ENCODE assay signal across 10 cellular contexts in the genomic region with DNA sequence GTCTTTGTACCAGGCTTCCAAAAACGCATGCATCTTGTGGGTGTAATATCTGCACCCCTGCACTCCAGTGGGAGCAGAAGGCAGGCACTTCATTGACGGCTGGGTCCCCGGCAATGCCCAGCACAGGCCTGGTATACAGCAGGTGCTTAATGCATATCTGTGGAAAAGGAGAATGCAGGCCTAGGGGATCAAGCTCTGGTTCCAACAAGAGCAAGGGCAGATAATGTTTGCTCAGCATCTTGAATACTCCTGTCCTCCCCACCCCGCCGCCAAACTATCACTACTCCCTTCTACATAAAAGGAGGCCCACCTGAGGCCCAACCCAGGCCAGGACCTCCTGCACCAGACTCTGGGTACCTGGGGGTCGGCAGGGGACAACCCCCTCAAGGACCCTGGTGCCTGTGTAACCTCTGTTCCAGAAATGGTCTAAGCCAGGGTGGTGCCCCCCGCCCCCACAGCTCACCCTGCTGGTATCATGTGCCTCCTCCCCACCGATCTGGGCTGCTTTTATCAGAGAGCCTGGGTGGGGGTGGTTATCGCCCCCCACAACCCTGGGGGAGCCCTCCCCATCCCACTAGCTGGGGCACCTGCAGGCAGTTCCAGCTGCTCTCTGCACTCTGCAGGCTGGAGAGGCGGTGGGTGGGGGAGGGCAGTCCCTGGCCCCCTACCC. TPM values are rescaled to one million over a fixed set of nuclear protein-coding genes. Genes with fewer than 3 reads are reported as not detected.
A peak's percentile ranks its signal among the peaks of the same experiment; 100 is the strongest.
DNase-seq lines count a peak whose midpoint lies in the region; ATAC-seq, FAIRE-seq and TF ChIP-seq lines count a peak whose summit lies in the region.
"Had no signal": no experiment of that assay in that cellular context is flagged by ENCODE, and none has a peak within 500 bp of the region (broad histone marks: within the 10 kb centered on the region; RNA-seq: fewer than 3 reads in every experiment).

No MANE protein-coding gene starts in this region.

- TF ChIP-seq POLR2A in A549 (IDR thresholded peaks at IDR 0.05; ENCODE audit: low read length) = no peak

- H3K4me1 ChIP-seq in A549 (peaks cover 75% of the 10 kb centered on the region), mucosa of rectum (ENCODE audit: control insufficient read depth in 2 of 2, insufficient read depth in 2 of 2, low read length in 2 of 2) (peaks cover 73 to 83% of the 10 kb centered on the region in 2 donors)

- H3K4me2 ChIP-seq in A549 = peak overlapping the region; percentile 99

- POLR2A ChIA-PET in A549 (lab: Yijun Ruan, JAX) = no interaction called here

- H3K4me3 Mint-ChIP-seq in activated naive CD8-positive, alpha-beta T cell treated with anti-CD3 and anti-CD28 coated beads, Interleukin-2, amount 50 U/mL, for 24 hours = peak overlapping the region; percentile 67

- no peak for TF ChIP-seq EP300 in A549 (IDR thresholded peaks at IDR 0.05)

- no peak overlapping the region for H3K27ac Mint-ChIP-seq in activated naive CD8-positive, alpha-beta T cell treated with anti-CD3 and anti-CD28 coated beads, Interleukin-2, amount 50 U/mL, for 24 hours

- H3K4me3 ChIP-seq in A549 (no peak overlapping the region), HL-60 (replicated peaks; ENCODE audit: insufficient read depth, low read length) (no peak overlapping the region; the same call in 1 of the 2 replicates), mucosa of rectum (ENCODE audit: low read length in 2 of 2) (peak overlapping the region; percentile 46 to 60)

- no peaks in the 10 kb centered on the region for H3K36me3 ChIP-seq in mucosa of rectum (ENCODE audit: control insufficient read depth in 2 of 2, insufficient read depth in 2 of 2, low read length in 2 of 2)

- ATAC-seq in A549 (no peak), HG03457 (IDR thresholded peaks at IDR 0.05; ENCODE audit: unreplicated experiment) (no peak)
- no peak for ATAC-seq in activated naive CD8-positive, alpha-beta T cell treated with anti-CD3 and anti-CD28 coated beads, Interleukin-2, amount 50 U/mL, for 24 hours
- ATAC-seq: PC-3 had no signal

- H3K27ac ChIP-seq in A549 = peak overlapping the region; percentile 99 to 100
- peak overlapping the region; percentile 99 for H3K27ac ChIP-seq in HL-60 (replicated peaks)
- H3K27ac ChIP-seq in mucosa of rectum (ENCODE audit: low read depth in 2 of 2, low read length in 2 of 2) = peak overlapping the region; percentile 98 to 99

- WGBS in A549 (ENCODE audit: missing lambda C conversion rate) = 55% methylated on average over 6 of the region's 10 CpGs

- H3K9me3 Mint-ChIP-seq in activated naive CD8-positive, alpha-beta T cell treated with anti-CD3 and anti-CD28 coated beads, Interleukin-2, amount 50 U/mL, for 24 hours = no peaks in the 10 kb centered on the region

- CTCF ChIA-PET in A549 (lab: Yijun Ruan, JAX) = interaction anchor here (0.6 to 2.9 kb wide), 5 partner anchors 9 to 207 kb away, joined by 3 to 12 read pairs (median 3); no protein-coding TSS in a partner anchor

- no peak for TF ChIP-seq RAD21 in A549 (conservative IDR thresholded peaks at IDR 0.05 in 1 of 2, IDR thresholded peaks at IDR 0.05 in 1 of 2)

- H3K9me3 ChIP-seq in A549 (no peaks in the 10 kb centered on the region), mucosa of rectum (ENCODE audit: control insufficient read depth in 2 of 2, low read length in 2 of 2) (no peaks in the 10 kb centered on the region)

- peaks cover 6% of the 10 kb centered on the region for H3K36me3 Mint-ChIP-seq in activated naive CD8-positive, alpha-beta T cell treated with anti-CD3 and anti-CD28 coated beads, Interleukin-2, amount 50 U/mL, for 24 hours (ENCODE audit: low read depth)

- DNase-seq in A549 (ENCODE audit: low read depth in 1 of 2, low spot score in 1 of 2) = no peak
- DNase-seq in HL-60 (ENCODE audit: low read depth in 1 of 2, low spot score in 1 of 2) = no peak
- no peak for DNase-seq in activated naive CD8-positive, alpha-beta T cell treated with anti-CD3 and anti-CD28 coated beads, Interleukin-2, amount 50 U/mL, for 24 hours
- DNase-seq in superior temporal gyrus (ENCODE audit: extremely low spot score) = no peak
- DNase-seq in NCI-H748 (lab: John Stamatoyannopoulos, UW; ENCODE audit: unreplicated experiment) = no peak
- no peak for DNase-seq in NCI-H82 (lab: John Stamatoyannopoulos, UW)
- DNase-seq: effector CD8-positive, alpha-beta T cell; PC-3 had no signal

- TF ChIP-seq CTCF in A549 (IDR thresholded peaks at IDR 0.05) = no peak
- TF ChIP-seq CTCF in HL-60 (IDR thresholded peaks at IDR 0.05; ENCODE audit: insufficient read depth, low read length) = no peak

- no peaks in the 10 kb centered on the region for H3K27me3 ChIP-seq in HL-60 (ENCODE audit: insufficient read depth, poor library complexity, severe bottlenecking)
- H3K27me3 ChIP-seq in mucosa of rectum (ENCODE audit: control insufficient read depth in 2 of 2, insufficient read depth in 2 of 2, low read length in 2 of 2) = no peaks in the 10 kb centered on the region

- H3K9ac ChIP-seq in mucosa of rectum (ENCODE audit: low read depth in 1 of 2, low read length in 2 of 2) = peak overlapping the region; percentile 74 to 77

- H3K4me1 Mint-ChIP-seq in activated naive CD8-positive, alpha-beta T cell treated with anti-CD3 and anti-CD28 coated beads, Interleukin-2, amount 50 U/mL, for 24 hours = peaks cover 47% of the 10 kb centered on the region

- FAIRE-seq in A549 (lab: Jason Lieb, UNC) = no peak

- H3K27me3 Mint-ChIP-seq in activated naive CD8-positive, alpha-beta T cell treated with anti-CD3 and anti-CD28 coated beads, Interleukin-2, amount 50 U/mL, for 24 hours = no peaks in the 10 kb centered on the region

TF ChIP-seq in A549, 52 proteins besides CTCF, POLR2A, EP300 and RAD21:
- no peak for TF ChIP-seq ZC3H11A (IDR thresholded peaks at IDR 0.05)
TF ChIP-seq in A549: peak in this region for 0.

RNA-seq across cellular contexts. Expression of a gene that starts 4.8 kb away (rescaled TPM):
- 4.1 and 5.8 TPM in 2 replicates for polyA plus RNA-seq in A549 (2011; rRNA removed)
- polyA plus RNA-seq in A549 (2012; cell fraction: cytosol; rRNA removed) = 22.9 and 43.9 TPM in 2 replicates
- 36.5 and 74.1 TPM in 2 replicates for polyA plus RNA-seq in A549 (2012; cell fraction: nucleus; rRNA removed)
- polyA plus RNA-seq in A549 (2017; fragmentation: RNase III; extraction: RNeasy Plus Mini Kit Qiagen cat#74134 plus additional on column Dnase treatment) = 23.9 to 28.0 TPM (median 25.7 TPM) in 3 replicates
- 2.7 and 4.3 TPM in 2 replicates for polyA minus RNA-seq in A549 (2011; rRNA and poly(A)+ RNA removed)

RNA-seq across cellular contexts. Expression of a gene that starts 10.3 kb away (rescaled TPM):
- polyA plus RNA-seq in A549 (2011; rRNA removed) (5.6 and 7.3 TPM in 2 replicates), A549 (2017; fragmentation: RNase III; extraction: RNeasy Plus Mini Kit Qiagen cat#74134 plus additional on column Dnase treatment) (13.8 to 15.6 TPM (median 14.5 TPM) in 3 replicates)
- 25.2 and 29.8 TPM in 2 replicates for polyA plus RNA-seq in A549 (2012; cell fraction: cytosol; rRNA removed)
- 73.2 and 590 TPM in 2 replicates for polyA plus RNA-seq in A549 (2012; cell fraction: nucleus; rRNA removed)
- polyA minus RNA-seq in A549 (2011; rRNA and poly(A)+ RNA removed) = 5.5 and 18.1 TPM in 2 replicates

RNA-seq across cellular contexts. Expression of a gene that starts 26.7 kb away (rescaled TPM):
- polyA plus RNA-seq in A549 (2011; rRNA removed) (12.8 and 14.8 TPM in 2 replicates), A549 (2017; fragmentation: RNase III; extraction: RNeasy Plus Mini Kit Qiagen cat#74134 plus additional on column Dnase treatment) (20.9 to 23.1 TPM (median 21.7 TPM) in 3 replicates)
- polyA plus RNA-seq in A549 (2012; cell fraction: cytosol; rRNA removed) = 38.5 and 63.7 TPM in 2 replicates
- polyA plus RNA-seq in A549 (2012; cell fraction: nucleus; rRNA removed) = 70.9 and 111 TPM in 2 replicates
- 4.3 and 5.5 TPM in 2 replicates for polyA minus RNA-seq in A549 (2011; rRNA and poly(A)+ RNA removed)

RNA-seq across cellular contexts. Expression of a gene that starts 46.5 kb away (rescaled TPM):
- polyA plus RNA-seq in A549 (2011; rRNA removed) (2.7 and 4.7 TPM in 2 replicates), A549 (2017; fragmentation: RNase III; extraction: RNeasy Plus Mini Kit Qiagen cat#74134 plus additional on column Dnase treatment) (3.2 to 4.2 TPM (median 3.9 TPM) in 3 replicates)
- polyA plus RNA-seq in A549 (2012; cell fraction: cytosol; rRNA removed) = 4.8 and 6.9 TPM in 2 replicates
- polyA plus RNA-seq in A549 (2012; cell fraction: nucleus; rRNA removed) = 19.2 and 19.8 TPM in 2 replicates
- 4.5 and 6.4 TPM in 2 replicates for polyA minus RNA-seq in A549 (2011; rRNA and poly(A)+ RNA removed)

RNA-seq across cellular contexts. Expression of a gene that starts 46.7 kb away (rescaled TPM):
- polyA plus RNA-seq in A549 (2011; rRNA removed) (0.65 and 0.66 TPM in 2 replicates), A549 (2017; fragmentation: RNase III; extraction: RNeasy Plus Mini Kit Qiagen cat#74134 plus additional on column Dnase treatment) (4.2 to 5.6 TPM (median 5.3 TPM) in 3 replicates)
- 4.3 and 7.9 TPM in 2 replicates for polyA plus RNA-seq in A549 (2012; cell fraction: cytosol; rRNA removed)
- polyA plus RNA-seq in A549 (2012; cell fraction: nucleus; rRNA removed) = 9.1 and 18.1 TPM in 2 replicates
- polyA minus RNA-seq in A549 (2011; rRNA and poly(A)+ RNA removed) = 0.58 and 1.3 TPM in 2 replicates

Comparison
In these comparisons a context has a peak if more than half of its experiments do, and no peak if none do; other contexts are left out.
1. H3K4me3 ChIP-seq: peak in mucosa of rectum (2 of 2); none in A549 (single experiment) and HL-60 (single experiment).
2. Peak in every context shown above with its lines, with median percentiles within 50 percentile points of each other: H3K27ac ChIP-seq.